In genomic region chr12:52327086-52327829, GRCh38 we compare ENCODE assay signal across 1 cellular context.
A peak's percentile ranks its signal among the peaks of the same experiment; 100 is the strongest.
TF ChIP-seq lines count a peak whose summit lies in the region.

No MANE protein-coding gene starts in this region.

TF ChIP-seq in H1, 55 proteins besides CTCF, POLR2A, EP300 and RAD21:
- TF ChIP-seq JUN (IDR thresholded peaks at IDR 0.05; ENCODE audit: low read depth, low read length) (0 out of 2 replicates have a peak, but pooled peaks have one; percentile 37), EZH2 (IDR thresholded peaks at IDR 0.05; ENCODE audit: low read depth, low read length, severe bottlenecking) (no peak), HDAC2 (IDR thresholded peaks at IDR 0.05; ENCODE audit: borderline replicate concordance in 1 of 2, low read depth in 2 of 2, low read length in 2 of 2) (no peak), YY1 (IDR thresholded peaks at IDR 0.05; ENCODE audit: low read depth, low read length) (peak; percentile 79), JUND (IDR thresholded peaks at IDR 0.05; ENCODE audit: low read length) (peak; percentile 82), ATF3 (IDR thresholded peaks at IDR 0.05; ENCODE audit: insufficient read depth, low read depth, low read length) (no peak), TAF7 (optimal IDR thresholded peaks at IDR 0.05; ENCODE audit: borderline replicate concordance, low read depth, low read length) (peak; percentile 18), SAP30 (IDR thresholded peaks at IDR 0.05; ENCODE audit: insufficient read depth, insufficient replicate concordance, low read length) (no peak), POU5F1 (IDR thresholded peaks at IDR 0.05; ENCODE audit: low read depth, low read length) (no peak)
